8 cellular contexts compared by ENCODE assay signal in genomic region chr10:100912609-100913469, GRCh38. TPM values are rescaled to one million over a fixed set of nuclear protein-coding genes. Genes with fewer than 3 reads are reported as not detected.
DNase-seq lines count a peak whose midpoint lies in the region; TF ChIP-seq lines count a peak whose summit lies in the region.

SLF2 (plus strand) TSS chr10:100912963; CDS start chr10:100913111, 148 bp downstream.

- POLR2A ChIA-PET in HEK293T (lab: Yijun Ruan, JAX), result interaction anchor here (0.6 to 2.5 kb wide), 20 partner anchors 10 to 769 kb away, joined by 3 to 12 read pairs (median 4); partner anchors contain the start of genes MRPL43 and TWNK

- DNase-seq in GF-D8 (lab: John Stamatoyannopoulos, UW) (peak; percentile 95), HEK293T (ENCODE audit: extremely low spot score) (peak; percentile 100), MV-4-11 (lab: John Stamatoyannopoulos, UW) (peak; percentile 98), SK-MEL-5 (ENCODE audit: low read depth, low spot score) (peak; percentile 97), foreskin melanocyte (peak; percentile 97)
- DNase-seq in activated naive CD4-positive, alpha-beta T cell treated with Interleukin-2 at 50 U/mL for 16 hours, result peak; percentile 92

- peak within 1 kb of the TSS; percentile 76 for H3K4me3 ChIP-seq in neuron (ENCODE audit: low read length)
- peak within 1 kb of the TSS; percentile 90 to 99 (median 98) for H3K4me3 ChIP-seq in subcutaneous abdominal adipose tissue (ENCODE audit: low read depth in 1 of 5, low read length in 5 of 5)

- H3K27ac ChIP-seq in subcutaneous abdominal adipose tissue (ENCODE audit: low read depth, low read length), result peak within 1 kb of the TSS; percentile 93

- H3K9me3 ChIP-seq in neuron (ENCODE audit: low read length) (no peaks in the 10 kb centered on the region), subcutaneous abdominal adipose tissue (ENCODE audit: control insufficient read depth in 5 of 5, low read length in 5 of 5) (no peaks in the 10 kb centered on the region)

- H3K4me1 ChIP-seq in neuron (ENCODE audit: insufficient read depth, low read length) (peaks cover 33% of the 10 kb centered on the region), subcutaneous abdominal adipose tissue (ENCODE audit: control insufficient read depth in 5 of 5, insufficient read depth in 5 of 5, low read length in 5 of 5) (peaks cover 3 to 30% (median 24%) of the 10 kb centered on the region in 5 donors)

- in situ Hi-C loops in SK-MEL-5 (cut with HindIII; ENCODE audit: low pct_unique_long_range_greater_than_20kb, low sequenced_read_pairs), result no loop called here

- peak within 1 kb of the TSS; percentile 71 to 97 (median 89) for H3K9ac ChIP-seq in subcutaneous abdominal adipose tissue (ENCODE audit: low read length in 5 of 5)

- H3K36me3 ChIP-seq in neuron (ENCODE audit: insufficient read depth, low read length) (peaks cover 27% of the 10 kb centered on the region), subcutaneous abdominal adipose tissue (ENCODE audit: control insufficient read depth in 5 of 5, insufficient read depth in 5 of 5, low read length in 5 of 5) (peaks cover 5 to 14% (median 13%) of the 10 kb centered on the region in 5 donors)

- H3K27me3 ChIP-seq in neuron (ENCODE audit: insufficient read depth, low read length) (no peaks in the 10 kb centered on the region), subcutaneous abdominal adipose tissue (ENCODE audit: control insufficient read depth in 5 of 5, insufficient read depth in 4 of 5, low read length in 5 of 5) (no peaks in the 10 kb centered on the region)

- CTCF ChIA-PET in HEK293T (lab: Yijun Ruan, JAX), result interaction anchor here (0.7 kb wide), 1 partner anchor 34 kb away, joined by 4 read pairs; no protein-coding TSS in a partner anchor

- H2AFZ ChIP-seq in neuron (ENCODE audit: low read depth, low read length), result peak within 1 kb of the TSS; percentile 64

TF ChIP-seq in HEK293T, 16 proteins besides CTCF, POLR2A, EP300 and RAD21:
- TF ChIP-seq PKNOX1 (IDR thresholded peaks at IDR 0.05), result peak; percentile 97
- TF ChIP-seq LEF1 (IDR thresholded peaks at IDR 0.05; ENCODE audit: borderline replicate concordance), result no peak
- TF ChIP-seq L3MBTL2 (conservative IDR thresholded peaks at IDR 0.05), result peak; percentile 94

RNA-seq across cellular contexts. Expression of gene SLF2, which starts in this region (rescaled TPM):
- 21.8 and 24.4 TPM in 2 replicates for total RNA-seq in SK-MEL-5 (2014; rRNA removed; shearing (Covaris generic))
- 9.9 and 13.8 TPM in 2 replicates for polyA plus RNA-seq in SK-MEL-5 (2015; cell fraction: cytosol; rRNA removed)
- polyA plus RNA-seq in SK-MEL-5 (2015; cell fraction: nucleus; rRNA removed), result 39.7 and 44.5 TPM in 2 replicates

Comparison
In these comparisons a context has a peak if more than half of its experiments do, and no peak if none do; other contexts are left out.
1. Peak in every context shown above with its lines: DNase-seq, H3K4me3 ChIP-seq and H3K27ac ChIP-seq.